In the genomic region with DNA sequence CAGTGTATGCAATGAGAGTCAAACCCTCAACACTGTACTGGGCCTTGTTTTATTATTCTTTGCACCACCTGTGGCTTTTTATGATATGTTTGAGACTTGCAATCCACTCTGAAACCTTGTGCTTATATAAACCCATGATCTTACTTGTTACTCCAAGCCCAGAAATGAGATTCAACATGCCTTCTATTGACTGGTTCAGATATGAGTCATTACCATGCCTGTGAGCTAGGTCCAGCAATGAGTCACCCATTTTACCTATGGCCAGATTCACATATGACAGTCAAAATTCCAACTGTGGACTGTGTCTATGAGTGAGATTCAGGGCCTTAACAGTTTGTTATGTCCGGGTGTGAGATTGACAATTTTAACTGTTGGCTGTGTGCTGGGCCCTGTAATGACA, we compare ENCODE assay signal across 22 cellular contexts.
DNase-seq lines count a peak whose midpoint lies in the region; ATAC-seq and TF ChIP-seq lines count a peak whose summit lies in the region.
"Had no signal": no experiment of that assay in that cellular context is flagged by ENCODE, and none has a peak within 500 bp of the region (broad histone marks: within the 10 kb centered on the region; RNA-seq: fewer than 3 reads in every experiment).

No MANE protein-coding gene starts in this region.

- no peak for TF ChIP-seq POLR2A in esophagus muscularis mucosa (IDR thresholded peaks at IDR 0.05; ENCODE audit: low read depth)
- TF ChIP-seq POLR2A in vagina (IDR thresholded peaks at IDR 0.05) = no peak

- H3K36me3 ChIP-seq in SK-N-SH (replicated peaks in 1 of 2; ENCODE audit: control insufficient read depth in 1 of 2, insufficient read depth in 2 of 2, low read length in 1 of 2) (no peaks in the 10 kb centered on the region), RWPE2 (ENCODE audit: low read depth) (no peaks in the 10 kb centered on the region), esophagus muscularis mucosa (no peaks in the 10 kb centered on the region), vagina (no peaks in the 10 kb centered on the region)
- H3K36me3 ChIP-seq: BLaER1 had no signal

- TF ChIP-seq CTCF in SK-N-SH (IDR thresholded peaks at IDR 0.05) (no peak), RWPE2 (IDR thresholded peaks at IDR 0.05; ENCODE audit: poor library complexity, severe bottlenecking) (no peak), esophagus muscularis mucosa (IDR thresholded peaks at IDR 0.05) (no peak), vagina (IDR thresholded peaks at IDR 0.05) (no peak)

- no peaks in the 10 kb centered on the region for H3K79me2 ChIP-seq in SK-N-SH (ENCODE audit: insufficient read depth)

- ATAC-seq in SK-N-SH treated with all-trans-retinoic acid at 6 μM for 48 hours (no peak), RWPE2 (ENCODE audit: low read depth) (peak; percentile 85), GM18907 (IDR thresholded peaks at IDR 0.05; ENCODE audit: unreplicated experiment) (no peak), HG03469 (IDR thresholded peaks at IDR 0.05; ENCODE audit: unreplicated experiment) (no peak)
- ATAC-seq: CD8-positive, alpha-beta T cell; GM12878; HepG2; Panc1 had no signal

- no peak for TF ChIP-seq RAD21 in SK-N-SH (IDR thresholded peaks at IDR 0.05; ENCODE audit: low read length)

- H3K4me3 ChIP-seq in SK-N-SH (ENCODE audit: low read depth in 2 of 2, low read length in 1 of 2) = no peak overlapping the region
- H3K4me3 ChIP-seq in RWPE2 (ENCODE audit: severe bottlenecking) = no peak overlapping the region
- H3K4me3 ChIP-seq in esophagus muscularis mucosa = no peak overlapping the region
- no peak overlapping the region for H3K4me3 ChIP-seq in vagina
- H3K4me3 ChIP-seq: BLaER1, GM12878 had no signal

- no peak overlapping the region for H2AFZ ChIP-seq in SK-N-SH (ENCODE audit: low read depth)

- H3K27me3 ChIP-seq in SK-N-SH (ENCODE audit: insufficient read depth) (peaks cover under 1% of the 10 kb centered on the region; the same call in 1 of the 2 replicates), RWPE2 (ENCODE audit: insufficient read depth, poor library complexity, severe bottlenecking) (no peaks in the 10 kb centered on the region), esophagus muscularis mucosa (no peaks in the 10 kb centered on the region), vagina (no peaks in the 10 kb centered on the region)
- H3K27me3 ChIP-seq: BLaER1 had no signal

- intact Hi-C loops in esophagus muscularis mucosa (cut with DNase I) = loop anchor here (10.0 kb wide), 1 partner anchor 69 kb away; no protein-coding TSS in a partner anchor
- intact Hi-C loops in vagina (cut with DNase I) = no loop called here

- DNase-seq in SK-N-SH = no peak
- no peak for DNase-seq in RWPE2 (ENCODE audit: low spot score)
- DNase-seq in esophagus muscularis mucosa (ENCODE audit: extremely low spot score) = peak; percentile 70
- DNase-seq in vagina (ENCODE audit: extremely low spot score in 2 of 2) = peak in 1 of 2 donors; percentile 34
- no peak for DNase-seq in UCSD-AML1 (lab: John Stamatoyannopoulos, UW; ENCODE audit: unreplicated experiment)
- DNase-seq: 8988T; CD8-positive, alpha-beta T cell; DND-41; GDM1; GOT3; KG1; NCI-H1048; NCI-H1436 treated with DMSO at 0.1 percent for 48 hours; NCI-H748 treated with DMSO at 0.1 percent for 48 hours; SIG-M5 had no signal

- H3K4me1 ChIP-seq in SK-N-SH (ENCODE audit: control insufficient read depth in 1 of 2, insufficient read depth in 2 of 2, low read depth in 1 of 2, low read length in 1 of 2) = no peaks in the 10 kb centered on the region
- H3K4me1 ChIP-seq in RWPE2 (ENCODE audit: insufficient read depth, poor library complexity, severe bottlenecking) = peaks cover 27% of the 10 kb centered on the region
- no peaks in the 10 kb centered on the region for H3K4me1 ChIP-seq in esophagus muscularis mucosa
- H3K4me1 ChIP-seq in vagina = no peaks in the 10 kb centered on the region
- H3K4me1 ChIP-seq: BLaER1 had no signal

- H3K27ac ChIP-seq in SK-N-SH (ENCODE audit: low read depth in 2 of 2, low read length in 1 of 2) = no peak overlapping the region
- peak overlapping the region; percentile 59 for H3K27ac ChIP-seq in RWPE2 (ENCODE audit: poor library complexity, severe bottlenecking)
- H3K27ac ChIP-seq in esophagus muscularis mucosa (replicated peaks in 1 of 4) = no peak overlapping the region
- H3K27ac ChIP-seq in vagina = peak overlapping the region; percentile 27
- H3K27ac ChIP-seq: BLaER1 had no signal

- H3K9me2 ChIP-seq in SK-N-SH = no peaks in the 10 kb centered on the region

- H3F3A ChIP-seq in SK-N-SH (replicated peaks; ENCODE audit: insufficient read depth) = no peaks in the 10 kb centered on the region

- CTCF ChIA-PET in SK-N-SH (lab: Yijun Ruan, JAX) = interaction anchor here (1.5 kb wide), 1 partner anchor 86 kb away, joined by 4 read pairs; no protein-coding TSS in a partner anchor

- TF ChIP-seq EP300 in SK-N-SH (IDR thresholded peaks at IDR 0.05; ENCODE audit: borderline replicate concordance in 1 of 2, low read depth in 1 of 2, low read length in 1 of 2) (no peak), esophagus muscularis mucosa (IDR thresholded peaks at IDR 0.05) (no peak)

- POLR2A ChIA-PET in SK-N-SH (lab: Yijun Ruan, JAX) = no interaction called here

- H3K9me3 ChIP-seq in SK-N-SH = no peaks in the 10 kb centered on the region
- no peaks in the 10 kb centered on the region for H3K9me3 ChIP-seq in RWPE2 (ENCODE audit: severe bottlenecking)
- no peaks in the 10 kb centered on the region for H3K9me3 ChIP-seq in esophagus muscularis mucosa
- no peaks in the 10 kb centered on the region for H3K9me3 ChIP-seq in vagina
- H3K9me3 ChIP-seq: BLaER1 had no signal

- H3K9ac ChIP-seq in SK-N-SH = no peak overlapping the region
- H3K9ac ChIP-seq: BLaER1 had no signal

- no peaks in the 10 kb centered on the region for H4K20me1 ChIP-seq in SK-N-SH (ENCODE audit: insufficient read depth)
- H4K20me1 ChIP-seq: BLaER1 had no signal

- no peak overlapping the region for H3K4me2 ChIP-seq in SK-N-SH
- H3K4me2 ChIP-seq: BLaER1 had no signal

- WGBS in SK-N-SH (ENCODE audit: low lambda C conversion rate) = 0% methylated on average over 1 of the region's 1 CpG
- 57% methylated on average over 1 of the region's 1 CpG for WGBS in esophagus muscularis mucosa

TF ChIP-seq in SK-N-SH, 30 proteins besides CTCF, POLR2A, EP300 and RAD21:
- TF ChIP-seq FOSL2 (IDR thresholded peaks at IDR 0.05; ENCODE audit: borderline replicate concordance, low read depth) = peak; percentile 42; the same call in 1 of the 2 replicates
- no peak for TF ChIP-seq NRF1 (IDR thresholded peaks at IDR 0.05; ENCODE audit: low read depth, low read length)
- no peak for TF ChIP-seq GATA2 (CRISPR knock-in tag; IDR thresholded peaks at IDR 0.05)

TF ChIP-seq in SK-N-SH treated with all-trans-retinoic acid at 6 μM for 48 hours, 23 proteins besides CTCF, POLR2A, EP300 and RAD21:
- TF ChIP-seq RARB (CRISPR knock-in tag; IDR thresholded peaks at IDR 0.05) = no peak
- TF ChIP-seq, protein P1, sequence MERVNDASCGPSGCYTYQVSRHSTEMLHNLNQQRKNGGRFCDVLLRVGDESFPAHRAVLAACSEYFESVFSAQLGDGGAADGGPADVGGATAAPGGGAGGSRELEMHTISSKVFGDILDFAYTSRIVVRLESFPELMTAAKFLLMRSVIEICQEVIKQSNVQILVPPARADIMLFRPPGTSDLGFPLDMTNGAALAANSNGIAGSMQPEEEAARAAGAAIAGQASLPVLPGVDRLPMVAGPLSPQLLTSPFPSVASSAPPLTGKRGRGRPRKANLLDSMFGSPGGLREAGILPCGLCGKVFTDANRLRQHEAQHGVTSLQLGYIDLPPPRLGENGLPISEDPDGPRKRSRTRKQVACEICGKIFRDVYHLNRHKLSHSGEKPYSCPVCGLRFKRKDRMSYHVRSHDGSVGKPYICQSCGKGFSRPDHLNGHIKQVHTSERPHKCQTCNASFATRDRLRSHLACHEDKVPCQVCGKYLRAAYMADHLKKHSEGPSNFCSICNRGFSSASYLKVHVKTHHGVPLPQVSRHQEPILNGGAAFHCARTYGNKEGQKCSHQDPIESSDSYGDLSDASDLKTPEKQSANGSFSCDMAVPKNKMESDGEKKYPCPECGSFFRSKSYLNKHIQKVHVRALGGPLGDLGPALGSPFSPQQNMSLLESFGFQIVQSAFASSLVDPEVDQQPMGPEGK (CRISPR knock-in tag; IDR thresholded peaks at IDR 0.05; ENCODE audit: borderline replicate concordance) = no peak

Comparison
In these comparisons a context has a peak if more than half of its experiments do, and no peak if none do; other contexts are left out.
1. H3K27ac ChIP-seq: peak in RWPE2 (single experiment) and vagina (single experiment); none in SK-N-SH (0 of 2) and esophagus muscularis mucosa (0 of 4).